ENCODE assay signal across 8 cellular contexts in the genomic region with DNA sequence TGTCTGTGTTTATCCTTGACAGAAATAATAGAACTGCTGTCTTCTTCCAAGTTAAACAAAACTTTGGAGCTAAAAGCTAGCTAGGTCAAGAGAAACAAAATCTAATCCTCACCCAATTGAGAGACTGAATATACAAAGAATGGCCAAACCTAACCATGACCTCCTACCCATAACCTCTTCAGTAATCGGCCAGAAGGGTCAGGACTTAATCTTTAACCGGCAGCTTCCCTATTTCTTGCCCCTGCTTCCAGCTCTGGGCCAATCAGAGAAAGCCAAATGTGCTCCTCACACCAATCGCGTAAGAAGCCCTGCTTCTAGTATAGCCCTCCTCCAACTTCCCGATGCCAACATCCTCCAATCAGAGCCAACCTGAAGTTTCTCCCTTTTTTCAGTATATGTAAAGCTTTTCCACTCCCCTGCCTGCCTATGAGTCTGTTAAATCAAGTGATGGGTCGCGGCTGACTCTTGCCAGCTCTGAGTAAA. TPM values are rescaled to one million over a fixed set of nuclear protein-coding genes. Genes with fewer than 3 reads are reported as not detected.
DNase-seq lines count a peak whose midpoint lies in the region; ATAC-seq and TF ChIP-seq lines count a peak whose summit lies in the region.

No MANE protein-coding gene starts in this region.

- ATAC-seq in GM21381 (IDR thresholded peaks at IDR 0.05; ENCODE audit: unreplicated experiment) = peak; percentile 53

- intact Hi-C loops in left ventricle myocardium inferior (cut with micrococcal nuclease) (no loop called here), posterior cingulate gyrus (cut with DNase I) (loop anchor here (5.0 kb wide), 1 partner anchor 135 kb away; a partner anchor contains a TSS)

- peak overlapping the region; percentile 93 for H3K9ac ChIP-seq in HUES64 (ENCODE audit: low read depth, low read length)

- H3K36me3 ChIP-seq in HUES64 (ENCODE audit: insufficient read depth, low read length) (no peaks in the 10 kb centered on the region), left ventricle myocardium inferior (no peaks in the 10 kb centered on the region)

- H3K4me1 ChIP-seq in HUES64 (ENCODE audit: insufficient read depth, low read length) (peaks cover 11% of the 10 kb centered on the region), left ventricle myocardium inferior (peaks cover 47% of the 10 kb centered on the region)

- H3K27ac ChIP-seq in HUES64 (ENCODE audit: low read depth, low read length) = peak overlapping the region; percentile 83; the same call in 1 of the 2 replicates
- H3K27ac ChIP-seq in left ventricle myocardium inferior (replicated peaks) = peak overlapping the region; percentile 99

- H3K9me3 ChIP-seq in HUES64 (ENCODE audit: insufficient read depth, low read depth, low read length) (no peaks in the 10 kb centered on the region), left ventricle myocardium inferior (replicated peaks) (no peaks in the 10 kb centered on the region)

- H3K4me3 ChIP-seq in HUES64 (ENCODE audit: low read length) (peak overlapping the region; percentile 78), left ventricle myocardium inferior (peak overlapping the region; percentile 96)

- H3K27me3 ChIP-seq in HUES64 (ENCODE audit: insufficient read depth, low read length) = no peaks in the 10 kb centered on the region
- H3K27me3 ChIP-seq in left ventricle myocardium inferior (ENCODE audit: low read depth) = no peaks in the 10 kb centered on the region

- WGBS in HUES64 = 2% methylated on average over 7 of the region's 7 CpGs

- no peak for TF ChIP-seq CTCF in left ventricle myocardium inferior (IDR thresholded peaks at IDR 0.05; ENCODE audit: borderline replicate concordance)

- peak; percentile 56 for DNase-seq in DMS153 treated with DMSO at 0.1 percent for 48 hours (lab: John Stamatoyannopoulos, UW; ENCODE audit: unreplicated experiment)
- DNase-seq in T follicular helper cell (ENCODE audit: low read depth) = peak; percentile 58
- DNase-seq in anterior cingulate cortex (lab: John Stamatoyannopoulos, UW) = peak in 50 of 58 donors; percentile 5 to 79 (median 50)
- DNase-seq in left ventricle myocardium inferior = peak; percentile 49
- DNase-seq in posterior cingulate gyrus = peak in 8 of 10 donors; percentile 36 to 93 (median 62)
- peak; percentile 78 for DNase-seq in ureter (ENCODE audit: low spot score)

RNA-seq across cellular contexts. Expression of a gene that starts 1.7 kb away (rescaled TPM):
- 63.9 TPM for polyA plus RNA-seq in HUES64 (2013, experiment 1 of 2)
- polyA plus RNA-seq in HUES64 (2013, experiment 2 of 2) = 73.0 TPM
- 134 TPM for total RNA-seq in left ventricle myocardium inferior
- total RNA-seq in ureter = 174 TPM

Comparison
In these comparisons a context has a peak if more than half of its experiments do, and no peak if none do; other contexts are left out.
1. Peak in every context shown above with its lines: DNase-seq, ATAC-seq, H3K4me3 ChIP-seq and H3K27ac ChIP-seq.